Comparison of ENCODE assay signal across 12 cellular contexts in the genomic region with DNA sequence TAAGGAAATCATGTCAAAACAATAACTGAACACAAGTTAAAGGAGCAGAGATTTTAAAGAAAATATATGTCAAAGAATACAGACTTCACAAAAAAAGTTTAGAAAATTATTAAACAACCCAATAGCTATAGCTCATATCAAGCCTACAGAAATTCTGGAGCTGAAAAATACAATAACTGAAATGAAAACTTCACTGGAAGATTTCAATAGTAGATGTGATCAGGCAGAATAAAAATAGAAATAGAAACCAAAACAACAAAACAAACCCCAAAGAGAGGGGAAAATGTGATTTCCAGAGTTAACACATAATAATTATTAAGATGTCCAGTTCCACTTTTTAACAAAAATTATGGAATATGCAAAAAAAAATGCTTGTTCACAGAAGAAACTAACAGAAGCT. TPM values are rescaled to one million over a fixed set of nuclear protein-coding genes. Genes with fewer than 3 reads are reported as not detected.
"Had no signal": no experiment of that assay in that cellular context is flagged by ENCODE, and none has a peak within 500 bp of the region (broad histone marks: within the 10 kb centered on the region; RNA-seq: fewer than 3 reads in every experiment).

No MANE protein-coding gene starts in this region.

- H3K9ac ChIP-seq: GM23248 had no signal

- DNase-seq: GM23248, GOT3, H7, HFFc6, KG1 had no signal

- H3K4me1 ChIP-seq: HAP-1 had no signal

- H3K4me3 ChIP-seq: GM23248, HAP-1 had no signal

- H3K36me3 ChIP-seq: HAP-1 had no signal

- H3K27ac ChIP-seq: GM23248 had no signal

- H3K27ac Mint-ChIP-seq: HFFc6, IgD-negative memory B cell had no signal

- ATAC-seq: HCT116 had no signal

- H2AFZ ChIP-seq: GM23248 had no signal

- FAIRE-seq: HTR-8/SVneo had no signal

- H3K4me3 Mint-ChIP-seq: HFFc6 had no signal

RNA-seq across cellular contexts. Expression of a gene that starts 23.5 kb away (rescaled TPM):
- total RNA-seq: GM23248, H4, H7, HFFc6, HT-29, LHCN-M2 had no signal
- polyA plus RNA-seq: GM23248, IgD-negative memory B cell had no signal

RNA-seq across cellular contexts. Expression of a gene that starts 53.3 kb away (rescaled TPM):
- total RNA-seq: GM23248, HT-29, LHCN-M2 had no signal
